In the genomic region with DNA sequence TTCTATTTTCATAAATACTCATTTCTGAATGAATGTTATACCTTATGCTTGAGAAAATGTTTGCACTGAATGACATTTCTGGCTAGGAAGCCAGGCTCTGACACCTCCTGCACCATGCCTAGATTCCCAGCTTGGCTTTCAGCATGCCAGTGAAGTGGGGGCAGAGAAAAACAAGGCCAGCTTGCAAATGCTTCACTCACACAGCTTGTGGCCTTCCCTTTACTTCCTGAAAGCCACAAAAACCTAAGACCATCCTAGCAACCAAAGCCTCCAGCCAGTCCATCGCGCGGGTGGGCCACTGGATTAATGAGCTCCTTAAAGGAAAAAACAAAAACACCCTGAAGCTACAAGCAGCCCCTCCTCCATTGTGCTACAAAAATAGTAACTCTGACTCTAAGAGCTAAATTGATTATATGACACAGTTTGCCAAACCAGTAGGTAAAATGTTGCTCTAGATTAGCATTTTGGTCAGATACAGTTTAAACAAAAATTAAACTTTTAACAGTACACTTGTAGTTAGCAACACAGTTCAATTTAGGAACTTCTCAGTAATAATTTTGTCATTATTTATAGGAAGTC, we compare ENCODE assay signal across 18 cellular contexts.
DNase-seq lines count a peak whose midpoint lies in the region; ATAC-seq, FAIRE-seq and TF ChIP-seq lines count a peak whose summit lies in the region.
"Had no signal": no experiment of that assay in that cellular context is flagged by ENCODE, and none has a peak within 500 bp of the region (broad histone marks: within the 10 kb centered on the region; RNA-seq: fewer than 3 reads in every experiment).

No MANE protein-coding gene starts in this region.

- intact Hi-C loops in adrenal gland (cut with DNase I), result no loop called here

- POLR2A ChIA-PET in activated CD8-positive, alpha-beta T cell treated with anti-CD3 and anti-CD28 coated beads, Interleukin-2, amount 10 ng/mL, durations not matched to agents 7 days and 5 days (lab: Charles Lee), result interaction anchor here (2.1 kb wide), 1 partner anchor 19 kb away, joined by 14 read pairs; no protein-coding TSS in a partner anchor

- H3K36me3 Mint-ChIP-seq in astrocyte (ENCODE audit: low read depth, unreplicated experiment) (no peaks in the 10 kb centered on the region), neural crest cell (ENCODE audit: low read depth) (no peaks in the 10 kb centered on the region)
- no peaks in the 10 kb centered on the region for H3K36me3 Mint-ChIP-seq in activated CD8-positive, alpha-beta T cell treated with anti-CD3 and anti-CD28 coated beads, Interleukin-2, amount 10 ng/mL, durations not matched to agents 7 days and 5 days (ENCODE audit: low read depth)

- FAIRE-seq in astrocyte (lab: Jason Lieb, UNC) (no peak), small intestine (lab: Jason Lieb, UNC) (no peak)
- FAIRE-seq: HTR-8/SVneo had no signal

- H3K9me3 Mint-ChIP-seq in astrocyte (ENCODE audit: unreplicated experiment), result no peaks in the 10 kb centered on the region
- no peaks in the 10 kb centered on the region for H3K9me3 Mint-ChIP-seq in neural crest cell
- H3K9me3 Mint-ChIP-seq in activated CD8-positive, alpha-beta T cell treated with anti-CD3 and anti-CD28 coated beads, Interleukin-2, amount 10 ng/mL, durations not matched to agents 7 days and 5 days (ENCODE audit: insufficient read depth), result no peaks in the 10 kb centered on the region
- H3K9me3 Mint-ChIP-seq: dendritic cell treated with granulocyte-macrophage colony-stimulating factor and Interleukin-4, amounts not matched to agents 40 ng/mL and 50 ng/mL, for 4 days had no signal

- no peak for TF ChIP-seq CTCF in astrocyte (IDR thresholded peaks at IDR 0.05; ENCODE audit: insufficient read depth, low read depth, low read length)
- TF ChIP-seq CTCF in right atrium auricular region (IDR thresholded peaks at IDR 0.05), result no peak
- no peak for TF ChIP-seq CTCF in neural crest cell (conservative IDR thresholded peaks at IDR 0.05)
- TF ChIP-seq CTCF in adrenal gland (IDR thresholded peaks at IDR 0.05), result no peak

- no peak for ATAC-seq in activated CD8-positive, alpha-beta T cell treated with anti-CD3 and anti-CD28 coated beads, Interleukin-2, amount 10 ng/mL, durations not matched to agents 7 days and 5 days
- ATAC-seq in HG03175 (IDR thresholded peaks at IDR 0.05; ENCODE audit: unreplicated experiment), result no peak
- ATAC-seq: foreskin keratinocyte, left lobe of liver, PC-3 had no signal

- H3K27me3 ChIP-seq in astrocyte (ENCODE audit: insufficient read depth, low read length) (no peaks in the 10 kb centered on the region), right atrium auricular region (no peaks in the 10 kb centered on the region), adrenal gland (no peaks in the 10 kb centered on the region), small intestine (ENCODE audit: control insufficient read depth in 2 of 2, insufficient read depth in 2 of 2, low read length in 2 of 2) (no peaks in the 10 kb centered on the region)
- H3K27me3 ChIP-seq: foreskin keratinocyte, neutrophil, thyroid gland had no signal

- H3K27ac ChIP-seq in astrocyte (ENCODE audit: low read depth, low read length) (no peak overlapping the region), right atrium auricular region (peak overlapping the region; percentile 2 to 74), adrenal gland (no peak overlapping the region), small intestine (ENCODE audit: low read depth in 1 of 2, low read length in 1 of 2) (no peak overlapping the region)
- H3K27ac ChIP-seq: foreskin keratinocyte, neutrophil, thyroid gland had no signal

- no peaks in the 10 kb centered on the region for H3K27me3 Mint-ChIP-seq in astrocyte (ENCODE audit: low read depth, unreplicated experiment)
- no peaks in the 10 kb centered on the region for H3K27me3 Mint-ChIP-seq in neural crest cell (ENCODE audit: low read depth)
- H3K27me3 Mint-ChIP-seq in activated CD8-positive, alpha-beta T cell treated with anti-CD3 and anti-CD28 coated beads, Interleukin-2, amount 10 ng/mL, durations not matched to agents 7 days and 5 days (ENCODE audit: low read depth), result no peaks in the 10 kb centered on the region

- H3K4me1 Mint-ChIP-seq in astrocyte (ENCODE audit: low read depth, unreplicated experiment) (peaks cover 60% of the 10 kb centered on the region), neural crest cell (peaks cover 36% of the 10 kb centered on the region)
- peaks cover 18% of the 10 kb centered on the region for H3K4me1 Mint-ChIP-seq in activated CD8-positive, alpha-beta T cell treated with anti-CD3 and anti-CD28 coated beads, Interleukin-2, amount 10 ng/mL, durations not matched to agents 7 days and 5 days (ENCODE audit: low read depth)

- H3K79me2 ChIP-seq in astrocyte (ENCODE audit: insufficient read depth, low read length), result peaks cover 47% of the 10 kb centered on the region

- CTCF ChIA-PET in activated CD8-positive, alpha-beta T cell treated with anti-CD3 and anti-CD28 coated beads, Interleukin-2, amount 10 ng/mL, durations not matched to agents 7 days and 5 days (lab: Charles Lee), result interaction anchor here (0.9 to 1.4 kb wide), 3 partner anchors 20 to 62 kb away, joined by 3 to 5 read pairs (median 4); no protein-coding TSS in a partner anchor

- H3K4me1 ChIP-seq in astrocyte (ENCODE audit: insufficient read depth, low read length) (peaks cover 31% of the 10 kb centered on the region), right atrium auricular region (peaks cover 0 to 56% of the 10 kb centered on the region in 2 donors), adrenal gland (replicated peaks in 1 of 2) (no peaks in the 10 kb centered on the region), small intestine (ENCODE audit: control insufficient read depth in 2 of 2, insufficient read depth in 1 of 2, low read depth in 1 of 2, low read length in 1 of 2) (no peaks in the 10 kb centered on the region)
- H3K4me1 ChIP-seq: thyroid gland had no signal

- H3K36me3 ChIP-seq in astrocyte (ENCODE audit: insufficient read depth, low read length) (no peaks in the 10 kb centered on the region), right atrium auricular region (no peaks in the 10 kb centered on the region), adrenal gland (replicated peaks in 1 of 2) (no peaks in the 10 kb centered on the region), small intestine (ENCODE audit: control insufficient read depth in 2 of 2, insufficient read depth in 2 of 2, low read length in 2 of 2) (no peaks in the 10 kb centered on the region)
- H3K36me3 ChIP-seq: neutrophil, thyroid gland had no signal

- peak overlapping the region; percentile 47 for H3K27ac Mint-ChIP-seq in astrocyte (ENCODE audit: unreplicated experiment)
- peak overlapping the region; percentile 29 for H3K27ac Mint-ChIP-seq in neural crest cell (ENCODE audit: unreplicated experiment)
- H3K27ac Mint-ChIP-seq in activated CD8-positive, alpha-beta T cell treated with anti-CD3 and anti-CD28 coated beads, Interleukin-2, amount 10 ng/mL, durations not matched to agents 7 days and 5 days, result no peak overlapping the region
- H3K27ac Mint-ChIP-seq: dendritic cell treated with granulocyte-macrophage colony-stimulating factor and Interleukin-4, amounts not matched to agents 40 ng/mL and 50 ng/mL, for 4 days had no signal

- in situ Hi-C loops in G401 (cut with HindIII; ENCODE audit: low sequenced_read_pairs), result no loop called here

- peaks cover 22% of the 10 kb centered on the region for H4K20me1 ChIP-seq in astrocyte (ENCODE audit: insufficient read depth, low read length)

- 82 to 91% (median 85%) methylated on average over 3 of the region's 3 CpGs for WGBS in adrenal gland, 4 donors
- WGBS in small intestine, 3 donors, result 72 to 88% (median 73%) methylated on average over 3 of the region's 3 CpGs

- H2AFZ ChIP-seq in astrocyte (ENCODE audit: low read depth, low read length), result no peak overlapping the region

- H3K4me2 ChIP-seq in astrocyte (ENCODE audit: low read length), result peak overlapping the region; percentile 1

- H3K9ac ChIP-seq in astrocyte (ENCODE audit: low read length), result no peak overlapping the region

- H3K9me3 ChIP-seq in astrocyte (ENCODE audit: insufficient read depth, low read depth, low read length), result no peaks in the 10 kb centered on the region
- no peaks in the 10 kb centered on the region for H3K9me3 ChIP-seq in right atrium auricular region
- no peaks in the 10 kb centered on the region for H3K9me3 ChIP-seq in adrenal gland (replicated peaks in 1 of 3)
- no peaks in the 10 kb centered on the region for H3K9me3 ChIP-seq in small intestine (ENCODE audit: control insufficient read depth, low read depth)
- H3K9me3 ChIP-seq: neutrophil, thyroid gland had no signal

- no peak overlapping the region for H3K4me3 Mint-ChIP-seq in astrocyte (ENCODE audit: unreplicated experiment)
- H3K4me3 Mint-ChIP-seq in neural crest cell, result no peak overlapping the region
- H3K4me3 Mint-ChIP-seq in activated CD8-positive, alpha-beta T cell treated with anti-CD3 and anti-CD28 coated beads, Interleukin-2, amount 10 ng/mL, durations not matched to agents 7 days and 5 days, result no peak overlapping the region
- H3K4me3 Mint-ChIP-seq: dendritic cell treated with granulocyte-macrophage colony-stimulating factor and Interleukin-4, amounts not matched to agents 40 ng/mL and 50 ng/mL, for 4 days had no signal

- DNase-seq in G401 (ENCODE audit: low spot score), result peak; percentile 81
- no peak for DNase-seq in astrocyte (ENCODE audit: low read depth)
- DNase-seq in right atrium auricular region (ENCODE audit: low spot score), result no peak
- peak; percentile 13 for DNase-seq in neural crest cell (ENCODE audit: low read depth, low spot score)
- DNase-seq in adrenal gland, result no peak
- no peak for DNase-seq in small intestine
- DNase-seq in activated CD8-positive, alpha-beta T cell treated with anti-CD3 and anti-CD28 coated beads, Interleukin-2, amount 10 ng/mL, durations not matched to agents 7 days and 5 days, result no peak
- DNase-seq: activated T-cell treated with anti-CD3 and anti-CD28 coated beads, Interleukin-2, amount 50 U/mL, for 1 hour; foreskin keratinocyte; NCI-H2171; PC-3; stimulated activated CD4-positive, alpha-beta T cell treated with anti-CD3 and anti-CD28 coated beads, Interleukin-15, amount 100 ng/mL, for 24 hours; thyroid gland had no signal

- H3K4me3 ChIP-seq in astrocyte (ENCODE audit: insufficient read depth, low read depth, low read length) (no peak overlapping the region), right atrium auricular region (no peak overlapping the region), adrenal gland (no peak overlapping the region), small intestine (ENCODE audit: low read depth in 1 of 2, low read length in 2 of 2) (no peak overlapping the region)
- H3K4me3 ChIP-seq: thyroid gland had no signal

- TF ChIP-seq POLR2A in adrenal gland (IDR thresholded peaks at IDR 0.05), result no peak

Comparison
In these comparisons a context has a peak if more than half of its experiments do, and no peak if none do; other contexts are left out.
1. DNase-seq: peak in G401 (single experiment) and neural crest cell (single experiment); none in astrocyte (single experiment), right atrium auricular region (single experiment), adrenal gland (0 of 7), small intestine (single experiment) and activated CD8-positive, alpha-beta T cell treated with anti-CD3 and anti-CD28 coated beads, Interleukin-2, amount 10 ng/mL, durations not matched to agents 7 days and 5 days (single experiment).
2. H3K27ac ChIP-seq: peak in right atrium auricular region (2 of 2); none in astrocyte (single experiment), adrenal gland (0 of 5) and small intestine (0 of 2).